ENCODE assay signal across 11 cellular contexts in genomic region chr10:46558411-46559185, GRCh38. TPM values are rescaled to one million over a fixed set of nuclear protein-coding genes. Genes with fewer than 3 reads are reported as not detected.
A peak's percentile ranks its signal among the peaks of the same experiment; 100 is the strongest.
DNase-seq lines count a peak whose midpoint lies in the region; ATAC-seq and TF ChIP-seq lines count a peak whose summit lies in the region.
"Had no signal": no experiment of that assay in that cellular context is flagged by ENCODE, and none has a peak within 500 bp of the region (broad histone marks: within the 10 kb centered on the region; RNA-seq: fewer than 3 reads in every experiment).

No MANE protein-coding gene starts in this region.

- intact Hi-C loops in Right ventricle myocardium superior (cut with DNase I) (no loop called here), Right ventricle myocardium inferior (cut with DNase I) (no loop called here), transverse colon (cut with DNase I; ENCODE audit: low total_unique reads) (no loop called here)
- intact Hi-C loops in activated CD4-positive, alpha-beta memory T cell treated with anti-CD3 and anti-CD28 coated beads for 36 hours (cut with micrococcal nuclease) = no loop called here

- no peak overlapping the region for H3K27ac Mint-ChIP-seq in activated CD4-positive, alpha-beta memory T cell treated with anti-CD3 and anti-CD28 coated beads for 36 hours

- no peaks in the 10 kb centered on the region for H3K36me3 ChIP-seq in transverse colon
- H3K36me3 ChIP-seq: BLaER1 treated with 17β-estradiol and CSF1 and Interleukin-3, amounts not matched to agents 10 nM and 100 nM had no signal

- peaks cover 48% of the 10 kb centered on the region for H3K27me3 ChIP-seq in transverse colon

- ATAC-seq in Right ventricle myocardium superior (ENCODE audit: poor library complexity) (no peak), Right ventricle myocardium inferior (no peak), HG02970 (IDR thresholded peaks at IDR 0.05; ENCODE audit: low FRiP score, unreplicated experiment) (no peak)

- H3K27ac ChIP-seq in transverse colon = no peak overlapping the region
- H3K27ac ChIP-seq: BLaER1 treated with 17β-estradiol and CSF1 and Interleukin-3, amounts not matched to agents 10 nM and 100 nM had no signal

- H3K9me3 ChIP-seq in transverse colon = no peaks in the 10 kb centered on the region

- no peak for TF ChIP-seq EP300 in transverse colon (IDR thresholded peaks at IDR 0.05; ENCODE audit: low read depth)

- DNase-seq in Right ventricle myocardium superior (peak; percentile 39), Right ventricle myocardium inferior (ENCODE audit: missing footprints) (no peak), mesenteric fat pad (ENCODE audit: low spot score) (peak; percentile 91), transverse colon (peak; percentile 23), hepatic stellate cell (ENCODE audit: low spot score) (no peak), NCI-H1105 treated with DMSO at 0.1 percent for 48 hours (lab: John Stamatoyannopoulos, UW) (no peak)
- DNase-seq in activated CD4-positive, alpha-beta memory T cell treated with anti-CD3 and anti-CD28 coated beads for 36 hours = peak; percentile 9
- DNase-seq: dermis blood vessel endothelial cell, SHP77 had no signal

- WGBS in transverse colon (ENCODE audit: low coverage in 1 of 2), 2 donors = 32 to 71% methylated on average over 5 to 9 of the region's 9 CpGs

- no peak overlapping the region for H3K4me3 ChIP-seq in transverse colon
- H3K4me3 ChIP-seq: BLaER1 treated with 17β-estradiol and CSF1 and Interleukin-3, amounts not matched to agents 10 nM and 100 nM had no signal

- CTCF ChIA-PET in activated CD4-positive, alpha-beta memory T cell treated with anti-CD3 and anti-CD28 coated beads for 36 hours (lab: Charles Lee) = no interaction called here

- no peak for TF ChIP-seq POLR2A in transverse colon (IDR thresholded peaks at IDR 0.05)

- H3K4me3 Mint-ChIP-seq in activated CD4-positive, alpha-beta memory T cell treated with anti-CD3 and anti-CD28 coated beads for 36 hours = no peak overlapping the region

- in situ Hi-C loops in transverse colon (cut with MboI; ENCODE audit: low pct_ligation_motif_present in 1 of 4, low pct_unique_long_range_greater_than_20kb in 1 of 4, low sequenced_read_pairs in 3 of 4) = no loop called here

- no peaks in the 10 kb centered on the region for H3K36me3 Mint-ChIP-seq in activated CD4-positive, alpha-beta memory T cell treated with anti-CD3 and anti-CD28 coated beads for 36 hours

- no peak for TF ChIP-seq CTCF in transverse colon (IDR thresholded peaks at IDR 0.05)

- peaks cover 6% of the 10 kb centered on the region for H3K27me3 Mint-ChIP-seq in activated CD4-positive, alpha-beta memory T cell treated with anti-CD3 and anti-CD28 coated beads for 36 hours

- POLR2A ChIA-PET in activated CD4-positive, alpha-beta memory T cell treated with anti-CD3 and anti-CD28 coated beads for 36 hours (lab: Charles Lee) = no interaction called here

- H3K4me1 ChIP-seq in transverse colon = peaks cover 3 to 21% (median 14%) of the 10 kb centered on the region in 4 donors

- no peaks in the 10 kb centered on the region for H3K9me3 Mint-ChIP-seq in activated CD4-positive, alpha-beta memory T cell treated with anti-CD3 and anti-CD28 coated beads for 36 hours

- H3K4me1 Mint-ChIP-seq in activated CD4-positive, alpha-beta memory T cell treated with anti-CD3 and anti-CD28 coated beads for 36 hours (ENCODE audit: low read depth) = peaks cover 7% of the 10 kb centered on the region

RNA-seq across cellular contexts. Expression of gene GPRIN2, which starts 2.1 kb away (rescaled TPM):
- not detected for total RNA-seq in Right ventricle myocardium superior
- total RNA-seq in Right ventricle myocardium inferior = not detected
- total RNA-seq in activated CD4-positive, alpha-beta memory T cell treated with anti-CD3 and anti-CD28 coated beads for 36 hours = not detected
- total RNA-seq in mesenteric fat pad = not detected
- total RNA-seq in transverse colon = 10 to 100 TPM; 31.3 to 97.3 (median 53.1) TPM

RNA-seq across cellular contexts. Expression of gene SYT15, which starts 20.3 kb away (rescaled TPM):
- total RNA-seq in Right ventricle myocardium superior = 2.7 TPM
- 3.2 TPM for total RNA-seq in Right ventricle myocardium inferior
- under 1 TPM; 0.51 to 0.71 TPM for total RNA-seq in activated CD4-positive, alpha-beta memory T cell treated with anti-CD3 and anti-CD28 coated beads for 36 hours
- total RNA-seq in mesenteric fat pad = 6.3 TPM
- total RNA-seq in transverse colon = under 1 TPM; 0.32 to 0.80 (median 0.39) TPM

Comparison
In these comparisons a context has a peak if more than half of its experiments do, and no peak if none do; other contexts are left out.
1. DNase-seq: peak in Right ventricle myocardium superior (single experiment), activated CD4-positive, alpha-beta memory T cell treated with anti-CD3 and anti-CD28 coated beads for 36 hours (single experiment), mesenteric fat pad (single experiment) and transverse colon (single experiment); none in Right ventricle myocardium inferior (single experiment), hepatic stellate cell (single experiment) and NCI-H1105 treated with DMSO at 0.1 percent for 48 hours (single experiment).
2. RNA of gene GPRIN2, which starts 2.1 kb away (total RNA-seq): 31.3 to 97.3 TPM in transverse colon; not detected in mesenteric fat pad (single experiment), not detected in Right ventricle myocardium superior (single experiment), not detected in Right ventricle myocardium inferior (single experiment) and not detected in activated CD4-positive, alpha-beta memory T cell treated with anti-CD3 and anti-CD28 coated beads for 36 hours; every median in the first group is over 10 times any median in the second.